In genomic region chr18:44079602-44080001, GRCh38 we compare ENCODE assay signal across 17 cellular contexts.
DNase-seq lines count a peak whose midpoint lies in the region; ATAC-seq and TF ChIP-seq lines count a peak whose summit lies in the region.
"Had no signal": no experiment of that assay in that cellular context is flagged by ENCODE, and none has a peak within 500 bp of the region (broad histone marks: within the 10 kb centered on the region; RNA-seq: fewer than 3 reads in every experiment).

No MANE protein-coding gene starts in this region.

- H3K27me3 ChIP-seq in breast epithelium (no peaks in the 10 kb centered on the region), testis (no peaks in the 10 kb centered on the region)
- H3K27me3 ChIP-seq: tibial nerve had no signal

- no peak overlapping the region for H3K4me3 ChIP-seq in breast epithelium
- H3K4me3 ChIP-seq in testis: no peak overlapping the region
- H3K4me3 ChIP-seq: tibial nerve had no signal

- no peak overlapping the region for H3K4me3 Mint-ChIP-seq in MCF 10A (ENCODE audit: unreplicated experiment)
- H3K4me3 Mint-ChIP-seq: activated T-cell treated with anti-CD3 and anti-CD28 coated beads, Interleukin-2, amount 50 U/mL, for 24 hours; natural killer cell had no signal

- POLR2A ChIA-PET in MCF 10A (lab: Yijun Ruan, JAX): interaction anchor here (0.9 to 1.0 kb wide), 2 partner anchors 9 to 33 kb away, joined by 3 read pairs; no protein-coding TSS in a partner anchor

- H3K9me3 ChIP-seq in breast epithelium (no peaks in the 10 kb centered on the region), testis (no peaks in the 10 kb centered on the region)
- H3K9me3 ChIP-seq: tibial nerve had no signal

- no peaks in the 10 kb centered on the region for H3K4me1 ChIP-seq in breast epithelium
- H3K4me1 ChIP-seq in testis: peaks cover 6% of the 10 kb centered on the region
- H3K4me1 ChIP-seq: tibial nerve had no signal

- CTCF ChIA-PET in MCF 10A (lab: Yijun Ruan, JAX): interaction anchor here (1.0 kb wide), 1 partner anchor 18 kb away, joined by 3 read pairs; no protein-coding TSS in a partner anchor

- WGBS in testis, 2 donors: 21 to 22% methylated on average over 1 of the region's 1 CpG

- intact Hi-C loops in MCF 10A (cut with micrococcal nuclease) (no loop called here), breast epithelium (cut with DNase I; ENCODE audit: low total_unique reads) (no loop called here), testis (cut with DNase I; ENCODE audit: low total_unique reads) (no loop called here)

- TF ChIP-seq POLR2A in breast epithelium (IDR thresholded peaks at IDR 0.05) (no peak), testis (IDR thresholded peaks at IDR 0.05) (no peak)

- H3K36me3 Mint-ChIP-seq in MCF 10A (ENCODE audit: insufficient read depth, unreplicated experiment): no peaks in the 10 kb centered on the region
- H3K36me3 Mint-ChIP-seq: natural killer cell had no signal

- H3K27ac ChIP-seq in breast epithelium (no peak overlapping the region), testis (no peak overlapping the region)
- H3K27ac ChIP-seq: 22Rv1, tibial nerve had no signal

- peak; percentile 23 for DNase-seq in MCF 10A (ENCODE audit: unreplicated experiment)
- no peak for DNase-seq in breast epithelium (ENCODE audit: low spot score in 2 of 2)
- peak; percentile 88 for DNase-seq in amniotic epithelial cell (ENCODE audit: low read depth)
- peak; percentile 12 for DNase-seq in fibroblast of the conjunctiva (ENCODE audit: low read depth)
- peak; percentile 22 for DNase-seq in testis
- no peak for DNase-seq in D341Med (ENCODE audit: low spot score)
- no peak for DNase-seq in stimulated activated naive CD8-positive, alpha-beta T cell treated with anti-CD3 and anti-CD28 coated beads, Interleukin-15, Interleukin-2, amounts not matched to agents 100 U/mL and 50 U/mL, for 24 hours
- DNase-seq: activated T-cell treated with anti-CD3 and anti-CD28 coated beads, Interleukin-2, amount 50 U/mL, for 24 hours; DMS153; natural killer cell; NCI-H1105; NCI-H446 treated with DMSO at 0.1 percent for 48 hours; SHP77 treated with DMSO at 0.1 percent for 48 hours had no signal

- no peak overlapping the region for H3K27ac Mint-ChIP-seq in MCF 10A (ENCODE audit: low read depth, unreplicated experiment)
- H3K27ac Mint-ChIP-seq: activated T-cell treated with anti-CD3 and anti-CD28 coated beads, Interleukin-2, amount 50 U/mL, for 24 hours; natural killer cell had no signal

- H3K36me3 ChIP-seq in breast epithelium (no peaks in the 10 kb centered on the region), testis (ENCODE audit: low read depth, missing control alignments) (no peaks in the 10 kb centered on the region)
- H3K36me3 ChIP-seq: tibial nerve had no signal

- peaks cover 12% of the 10 kb centered on the region for H3K27me3 Mint-ChIP-seq in MCF 10A (ENCODE audit: insufficient read depth, unreplicated experiment)
- H3K27me3 Mint-ChIP-seq: activated T-cell treated with anti-CD3 and anti-CD28 coated beads, Interleukin-2, amount 50 U/mL, for 24 hours had no signal

- peaks cover 7% of the 10 kb centered on the region for H3K4me1 Mint-ChIP-seq in MCF 10A (ENCODE audit: insufficient read depth, unreplicated experiment)
- H3K4me1 Mint-ChIP-seq: natural killer cell had no signal

- no peak for ATAC-seq in HG03139 (IDR thresholded peaks at IDR 0.05; ENCODE audit: unreplicated experiment)
- no peak for ATAC-seq in stimulated activated naive CD8-positive, alpha-beta T cell treated with anti-CD3 and anti-CD28 coated beads, Interleukin-15, Interleukin-2, amounts not matched to agents 100 U/mL and 50 U/mL, for 24 hours
- ATAC-seq: activated CD4-positive, CD25-positive, alpha-beta regulatory T cell treated with anti-CD3 and anti-CD28 coated beads, Interleukin-2, amount 50 U/mL, for 24 hours; natural killer cell had no signal

- no peak for TF ChIP-seq CTCF in MCF 10A (IDR thresholded peaks at IDR 0.05; ENCODE audit: unreplicated experiment)
- no peak for TF ChIP-seq CTCF in breast epithelium (IDR thresholded peaks at IDR 0.05)
- TF ChIP-seq CTCF in testis (IDR thresholded peaks at IDR 0.05): no peak

- no TSS peak for BruUV-seq in MCF 10A (replicated peaks; lab: Mats Ljungman, UMichigan)

- H3K9me3 Mint-ChIP-seq in MCF 10A (ENCODE audit: unreplicated experiment): no peaks in the 10 kb centered on the region
- H3K9me3 Mint-ChIP-seq: activated T-cell treated with anti-CD3 and anti-CD28 coated beads, Interleukin-2, amount 50 U/mL, for 24 hours; natural killer cell had no signal

Comparison
In these comparisons a context has a peak if more than half of its experiments do, and no peak if none do; other contexts are left out.
1. DNase-seq: peak in MCF 10A (single experiment), amniotic epithelial cell (single experiment), fibroblast of the conjunctiva (single experiment) and testis (single experiment); none in breast epithelium (0 of 2), D341Med (single experiment) and stimulated activated naive CD8-positive, alpha-beta T cell treated with anti-CD3 and anti-CD28 coated beads, Interleukin-15, Interleukin-2, amounts not matched to agents 100 U/mL and 50 U/mL, for 24 hours (single experiment).